ENCODE assay signal across 1 cellular context in the genomic region with DNA sequence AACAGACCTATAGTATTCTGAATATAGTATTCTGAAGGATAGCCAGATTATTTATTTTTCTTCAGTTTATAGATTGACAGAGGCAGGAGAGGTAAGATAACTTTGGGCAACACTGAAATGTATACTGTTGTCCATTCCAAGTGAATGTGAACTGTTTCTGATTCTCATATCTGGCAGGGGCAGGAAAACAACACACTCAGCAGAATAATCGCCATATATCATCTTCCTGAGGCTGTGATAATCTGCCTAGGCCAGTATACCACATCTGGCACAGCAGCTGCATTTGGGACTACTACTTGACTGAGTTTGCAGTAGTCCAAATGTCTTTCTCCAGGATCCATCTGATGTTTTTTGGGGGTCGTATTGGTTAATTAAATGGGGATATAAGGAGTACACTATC.
TF ChIP-seq lines count a peak whose summit lies in the region.

No MANE protein-coding gene starts in this region.

TF ChIP-seq in K562, 482 proteins besides CTCF, POLR2A, EP300 and RAD21 (continued from another document):
- TF ChIP-seq, protein P1, sequence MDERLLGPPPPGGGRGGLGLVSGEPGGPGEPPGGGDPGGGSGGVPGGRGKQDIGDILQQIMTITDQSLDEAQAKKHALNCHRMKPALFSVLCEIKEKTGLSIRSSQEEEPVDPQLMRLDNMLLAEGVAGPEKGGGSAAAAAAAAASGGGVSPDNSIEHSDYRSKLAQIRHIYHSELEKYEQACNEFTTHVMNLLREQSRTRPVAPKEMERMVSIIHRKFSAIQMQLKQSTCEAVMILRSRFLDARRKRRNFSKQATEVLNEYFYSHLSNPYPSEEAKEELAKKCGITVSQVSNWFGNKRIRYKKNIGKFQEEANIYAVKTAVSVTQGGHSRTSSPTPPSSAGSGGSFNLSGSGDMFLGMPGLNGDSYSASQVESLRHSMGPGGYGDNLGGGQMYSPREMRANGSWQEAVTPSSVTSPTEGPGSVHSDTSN (CRISPR knock-in tag; IDR thresholded peaks at IDR 0.05; ENCODE audit: low read depth) = no peak
- TF ChIP-seq, protein P1 (tag; conservative IDR thresholded peaks at IDR 0.05; ENCODE audit: low read depth) = peak; percentile 57; the same call in 1 of the 2 replicates
- TF ChIP-seq, protein P2, sequence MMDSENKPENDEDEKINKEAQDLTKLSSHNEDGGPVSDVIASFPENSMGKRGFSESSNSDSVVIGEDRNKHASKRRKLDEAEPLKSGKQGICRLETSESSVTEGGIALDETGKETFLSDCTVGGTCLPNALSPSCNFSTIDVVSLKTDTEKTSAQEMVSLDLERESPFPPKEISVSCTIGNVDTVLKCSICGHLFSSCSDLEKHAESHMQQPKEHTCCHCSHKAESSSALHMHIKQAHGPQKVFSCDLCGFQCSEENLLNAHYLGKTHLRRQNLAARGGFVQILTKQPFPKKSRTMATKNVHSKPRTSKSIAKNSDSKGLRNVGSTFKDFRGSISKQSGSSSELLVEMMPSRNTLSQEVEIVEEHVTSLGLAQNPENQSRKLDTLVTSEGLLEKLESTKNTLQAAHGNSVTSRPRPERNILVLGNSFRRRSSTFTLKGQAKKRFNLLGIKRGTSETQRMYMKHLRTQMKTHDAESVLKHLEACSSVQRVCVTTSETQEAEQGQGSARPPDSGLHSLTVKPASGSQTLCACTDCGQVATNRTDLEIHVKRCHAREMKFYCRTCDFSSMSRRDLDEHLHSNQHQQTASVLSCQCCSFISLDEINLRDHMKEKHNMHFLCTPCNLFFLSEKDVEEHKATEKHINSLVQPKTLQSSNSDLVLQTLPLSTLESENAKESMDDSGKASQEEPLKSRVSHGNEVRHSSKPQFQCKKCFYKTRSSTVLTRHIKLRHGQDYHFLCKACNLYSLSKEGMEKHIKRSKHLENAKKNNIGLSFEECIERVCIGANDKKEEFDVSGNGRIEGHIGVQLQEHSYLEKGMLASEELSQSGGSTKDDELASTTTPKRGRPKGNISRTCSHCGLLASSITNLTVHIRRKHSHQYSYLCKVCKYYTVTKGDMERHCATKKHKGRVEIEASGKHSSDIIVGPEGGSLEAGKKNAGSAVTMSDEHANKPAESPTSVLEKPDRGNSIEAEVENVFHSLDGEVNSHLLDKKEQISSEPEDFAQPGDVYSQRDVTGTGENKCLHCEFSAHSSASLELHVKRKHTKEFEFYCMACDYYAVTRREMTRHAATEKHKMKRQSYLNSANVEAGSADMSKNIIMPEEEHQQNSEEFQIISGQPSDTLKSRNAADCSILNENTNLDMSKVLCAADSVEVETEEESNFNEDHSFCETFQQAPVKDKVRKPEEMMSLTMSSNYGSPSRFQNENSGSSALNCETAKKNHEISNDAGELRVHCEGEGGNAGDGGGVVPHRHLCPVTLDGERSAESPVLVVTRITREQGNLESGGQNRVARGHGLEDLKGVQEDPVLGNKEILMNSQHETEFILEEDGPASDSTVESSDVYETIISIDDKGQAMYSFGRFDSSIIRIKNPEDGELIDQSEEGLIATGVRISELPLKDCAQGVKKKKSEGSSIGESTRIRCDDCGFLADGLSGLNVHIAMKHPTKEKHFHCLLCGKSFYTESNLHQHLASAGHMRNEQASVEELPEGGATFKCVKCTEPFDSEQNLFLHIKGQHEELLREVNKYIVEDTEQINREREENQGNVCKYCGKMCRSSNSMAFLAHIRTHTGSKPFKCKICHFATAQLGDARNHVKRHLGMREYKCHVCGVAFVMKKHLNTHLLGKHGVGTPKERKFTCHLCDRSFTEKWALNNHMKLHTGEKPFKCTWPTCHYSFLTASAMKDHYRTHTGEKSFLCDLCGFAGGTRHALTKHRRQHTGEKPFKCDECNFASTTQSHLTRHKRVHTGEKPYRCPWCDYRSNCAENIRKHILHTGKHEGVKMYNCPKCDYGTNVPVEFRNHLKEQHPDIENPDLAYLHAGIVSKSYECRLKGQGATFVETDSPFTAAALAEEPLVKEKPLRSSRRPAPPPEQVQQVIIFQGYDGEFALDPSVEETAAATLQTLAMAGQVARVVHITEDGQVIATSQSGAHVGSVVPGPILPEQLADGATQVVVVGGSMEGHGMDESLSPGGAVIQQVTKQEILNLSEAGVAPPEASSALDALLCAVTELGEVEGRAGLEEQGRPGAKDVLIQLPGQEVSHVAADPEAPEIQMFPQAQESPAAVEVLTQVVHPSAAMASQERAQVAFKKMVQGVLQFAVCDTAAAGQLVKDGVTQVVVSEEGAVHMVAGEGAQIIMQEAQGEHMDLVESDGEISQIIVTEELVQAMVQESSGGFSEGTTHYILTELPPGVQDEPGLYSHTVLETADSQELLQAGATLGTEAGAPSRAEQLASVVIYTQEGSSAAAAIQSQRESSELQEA (IDR thresholded peaks at IDR 0.05; ENCODE audit: low read depth) = no peak
- peak; percentile 27; the same call in 1 of the 2 replicates for TF ChIP-seq STAT5A (IDR thresholded peaks at IDR 0.05; ENCODE audit: borderline replicate concordance, low read length)
- peak; percentile 76 for TF ChIP-seq TAL1 (IDR thresholded peaks at IDR 0.05)
- TF ChIP-seq DPF2 (IDR thresholded peaks at IDR 0.05) = peak; percentile 58
- TF ChIP-seq GTF2F1 (IDR thresholded peaks at IDR 0.05; ENCODE audit: low read depth, low read length) = no peak
- TF ChIP-seq, protein P3, sequence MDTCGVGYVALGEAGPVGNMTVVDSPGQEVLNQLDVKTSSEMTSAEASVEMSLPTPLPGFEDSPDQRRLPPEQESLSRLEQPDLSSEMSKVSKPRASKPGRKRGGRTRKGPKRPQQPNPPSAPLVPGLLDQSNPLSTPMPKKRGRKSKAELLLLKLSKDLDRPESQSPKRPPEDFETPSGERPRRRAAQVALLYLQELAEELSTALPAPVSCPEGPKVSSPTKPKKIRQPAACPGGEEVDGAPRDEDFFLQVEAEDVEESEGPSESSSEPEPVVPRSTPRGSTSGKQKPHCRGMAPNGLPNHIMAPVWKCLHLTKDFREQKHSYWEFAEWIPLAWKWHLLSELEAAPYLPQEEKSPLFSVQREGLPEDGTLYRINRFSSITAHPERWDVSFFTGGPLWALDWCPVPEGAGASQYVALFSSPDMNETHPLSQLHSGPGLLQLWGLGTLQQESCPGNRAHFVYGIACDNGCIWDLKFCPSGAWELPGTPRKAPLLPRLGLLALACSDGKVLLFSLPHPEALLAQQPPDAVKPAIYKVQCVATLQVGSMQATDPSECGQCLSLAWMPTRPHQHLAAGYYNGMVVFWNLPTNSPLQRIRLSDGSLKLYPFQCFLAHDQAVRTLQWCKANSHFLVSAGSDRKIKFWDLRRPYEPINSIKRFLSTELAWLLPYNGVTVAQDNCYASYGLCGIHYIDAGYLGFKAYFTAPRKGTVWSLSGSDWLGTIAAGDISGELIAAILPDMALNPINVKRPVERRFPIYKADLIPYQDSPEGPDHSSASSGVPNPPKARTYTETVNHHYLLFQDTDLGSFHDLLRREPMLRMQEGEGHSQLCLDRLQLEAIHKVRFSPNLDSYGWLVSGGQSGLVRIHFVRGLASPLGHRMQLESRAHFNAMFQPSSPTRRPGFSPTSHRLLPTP (IDR thresholded peaks at IDR 0.05; ENCODE audit: borderline replicate concordance, extremely low read depth, insufficient read length) = no peak
- no peak for TF ChIP-seq SMARCA5 (IDR thresholded peaks at IDR 0.05)
- TF ChIP-seq, protein P4, sequence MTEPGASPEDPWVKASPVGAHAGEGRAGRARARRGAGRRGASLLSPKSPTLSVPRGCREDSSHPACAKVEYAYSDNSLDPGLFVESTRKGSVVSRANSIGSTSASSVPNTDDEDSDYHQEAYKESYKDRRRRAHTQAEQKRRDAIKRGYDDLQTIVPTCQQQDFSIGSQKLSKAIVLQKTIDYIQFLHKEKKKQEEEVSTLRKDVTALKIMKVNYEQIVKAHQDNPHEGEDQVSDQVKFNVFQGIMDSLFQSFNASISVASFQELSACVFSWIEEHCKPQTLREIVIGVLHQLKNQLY (CRISPR knock-in tag; conservative IDR thresholded peaks at IDR 0.05) = no peak
- TF ChIP-seq ZKSCAN8 (CRISPR knock-in tag; IDR thresholded peaks at IDR 0.05) = peak; percentile 82; the same call in 1 of the 2 replicates
- peak; percentile 35; the same call in 1 of the 2 replicates for TF ChIP-seq SOX6 (IDR thresholded peaks at IDR 0.05)
- TF ChIP-seq TRIM24 (IDR thresholded peaks at IDR 0.05) = peak; percentile 58 to 77
- TF ChIP-seq, protein P5, sequence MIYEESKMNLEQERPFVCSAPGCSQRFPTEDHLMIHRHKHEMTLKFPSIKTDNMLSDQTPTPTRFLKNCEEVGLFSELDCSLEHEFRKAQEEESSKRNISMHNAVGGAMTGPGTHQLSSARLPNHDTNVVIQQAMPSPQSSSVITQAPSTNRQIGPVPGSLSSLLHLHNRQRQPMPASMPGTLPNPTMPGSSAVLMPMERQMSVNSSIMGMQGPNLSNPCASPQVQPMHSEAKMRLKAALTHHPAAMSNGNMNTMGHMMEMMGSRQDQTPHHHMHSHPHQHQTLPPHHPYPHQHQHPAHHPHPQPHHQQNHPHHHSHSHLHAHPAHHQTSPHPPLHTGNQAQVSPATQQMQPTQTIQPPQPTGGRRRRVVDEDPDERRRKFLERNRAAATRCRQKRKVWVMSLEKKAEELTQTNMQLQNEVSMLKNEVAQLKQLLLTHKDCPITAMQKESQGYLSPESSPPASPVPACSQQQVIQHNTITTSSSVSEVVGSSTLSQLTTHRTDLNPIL (CRISPR knock-in tag; IDR thresholded peaks at IDR 0.05) = no peak
- TF ChIP-seq POLR2AphosphoS5 (IDR thresholded peaks at IDR 0.05; ENCODE audit: control insufficient read depth, insufficient read depth, low read depth, low read length) = 0 out of 2 replicates have a peak, but pooled peaks have one; percentile 34
- peak; percentile 97 for TF ChIP-seq ZNF316 (IDR thresholded peaks at IDR 0.05)
- peak; percentile 85 for TF ChIP-seq TEAD4 (IDR thresholded peaks at IDR 0.05; ENCODE audit: low read length)
- no peak for TF ChIP-seq TEAD4 (CRISPR knock-in tag; IDR thresholded peaks at IDR 0.05; ENCODE audit: borderline replicate concordance)
- TF ChIP-seq HNRNPLL (IDR thresholded peaks at IDR 0.05; ENCODE audit: low read depth, low read length, poor library complexity, severe bottlenecking) = no peak
- 0 out of 4 replicates have a peak, but pooled peaks of 1 of the 2 experiments have one; percentile 20 for TF ChIP-seq RCOR1 (IDR thresholded peaks at IDR 0.05; ENCODE audit: borderline replicate concordance in 1 of 2, low read depth in 2 of 2, low read length in 2 of 2)
- TF ChIP-seq BHLHE40 (IDR thresholded peaks at IDR 0.05; ENCODE audit: low read length) = no peak
- TF ChIP-seq ZNF239 (CRISPR knock-in tag; IDR thresholded peaks at IDR 0.05) = no peak
- TF ChIP-seq CHD4 (IDR thresholded peaks at IDR 0.05; ENCODE audit: insufficient read depth, insufficient replicate concordance, low read depth, low read length, poor library complexity, severe bottlenecking) = no peak
- TF ChIP-seq ARID1B (IDR thresholded peaks at IDR 0.05) = peak; percentile 73
- TF ChIP-seq, protein P6, sequence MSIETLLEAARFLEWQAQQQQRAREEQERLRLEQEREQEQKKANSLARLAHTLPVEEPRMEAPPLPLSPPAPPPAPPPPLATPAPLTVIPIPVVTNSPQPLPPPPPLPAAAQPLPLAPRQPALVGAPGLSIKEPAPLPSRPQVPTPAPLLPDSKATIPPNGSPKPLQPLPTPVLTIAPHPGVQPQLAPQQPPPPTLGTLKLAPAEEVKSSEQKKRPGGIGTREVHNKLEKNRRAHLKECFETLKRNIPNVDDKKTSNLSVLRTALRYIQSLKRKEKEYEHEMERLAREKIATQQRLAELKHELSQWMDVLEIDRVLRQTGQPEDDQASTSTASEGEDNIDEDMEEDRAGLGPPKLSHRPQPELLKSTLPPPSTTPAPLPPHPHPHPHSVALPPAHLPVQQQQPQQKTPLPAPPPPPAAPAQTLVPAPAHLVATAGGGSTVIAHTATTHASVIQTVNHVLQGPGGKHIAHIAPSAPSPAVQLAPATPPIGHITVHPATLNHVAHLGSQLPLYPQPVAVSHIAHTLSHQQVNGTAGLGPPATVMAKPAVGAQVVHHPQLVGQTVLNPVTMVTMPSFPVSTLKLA (conservative IDR thresholded peaks at IDR 0.05) = no peak
